2 cellular contexts compared by ENCODE assay signal in genomic region chr2:138277062-138277461, GRCh38.
A peak's percentile ranks its signal among the peaks of the same experiment; 100 is the strongest.
TF ChIP-seq lines count a peak whose summit lies in the region.

No MANE protein-coding gene starts in this region.

TF ChIP-seq in WTC11, 78 proteins besides CTCF, POLR2A, EP300 and RAD21 (continued from another document):
- TF ChIP-seq ZNF512 (CRISPR knock-in tag; IDR thresholded peaks at IDR 0.05; ENCODE audit: borderline replicate concordance) (no peak), MXD4 (CRISPR knock-in tag; IDR thresholded peaks at IDR 0.05; ENCODE audit: borderline replicate concordance) (no peak), NR3C1 (CRISPR knock-in tag; conservative IDR thresholded peaks at IDR 0.05; ENCODE audit: low read depth) (no peak), ZNF219 (CRISPR knock-in tag; IDR thresholded peaks at IDR 0.05; ENCODE audit: borderline replicate concordance) (no peak), AFF4 (CRISPR knock-in tag; IDR thresholded peaks at IDR 0.05; ENCODE audit: borderline replicate concordance) (no peak)

TF ChIP-seq in HepG2, 621 proteins besides CTCF, POLR2A, EP300 and RAD21 (continued from another document and continues in another):
- TF ChIP-seq GMEB1 (CRISPR knock-in tag; IDR thresholded peaks at IDR 0.05; ENCODE audit: borderline replicate concordance) (0 out of 2 replicates have a peak, but pooled peaks have one; percentile 24), ZBED4 (CRISPR knock-in tag; IDR thresholded peaks at IDR 0.05; ENCODE audit: borderline replicate concordance) (no peak), ZNF282 (IDR thresholded peaks at IDR 0.05; ENCODE audit: partially characterized antibody) (no peak), DDIT3 (CRISPR knock-in tag; IDR thresholded peaks at IDR 0.05) (no peak), RBM39 (IDR thresholded peaks at IDR 0.05; ENCODE audit: low read depth, low read length, poor library complexity, severe bottlenecking) (no peak), ZBTB38 (CRISPR knock-in tag; IDR thresholded peaks at IDR 0.05) (no peak), SOX13 (IDR thresholded peaks at IDR 0.05) (no peak), SOX13 (CRISPR knock-in tag; conservative IDR thresholded peaks at IDR 0.05 in 1 of 2, IDR thresholded peaks at IDR 0.05 in 1 of 2) (peak in 1 of 2 experiments; percentile 75; a peak in 2 of 4 replicates), NFIB (CRISPR knock-in tag; IDR thresholded peaks at IDR 0.05; ENCODE audit: borderline replicate concordance) (no peak), ELF3 (CRISPR knock-in tag; IDR thresholded peaks at IDR 0.05) (no peak), TERF1 (CRISPR knock-in tag; IDR thresholded peaks at IDR 0.05) (no peak), ZNF737 (CRISPR knock-in tag; IDR thresholded peaks at IDR 0.05; ENCODE audit: borderline replicate concordance) (no peak), SOX6 (IDR thresholded peaks at IDR 0.05) (no peak), SOX6 (CRISPR knock-in tag; IDR thresholded peaks at IDR 0.05) (peak; percentile 50; the same call in 1 of the 2 replicates), ZBTB49 (CRISPR knock-in tag; IDR thresholded peaks at IDR 0.05; ENCODE audit: borderline replicate concordance) (no peak), DRAP1 (CRISPR knock-in tag; IDR thresholded peaks at IDR 0.05) (0 out of 2 replicates have a peak, but pooled peaks have one; percentile 18), ZNF776 (CRISPR knock-in tag; IDR thresholded peaks at IDR 0.05) (no peak), ZMAT3 (CRISPR knock-in tag; conservative IDR thresholded peaks at IDR 0.05) (no peak), ZC3H4 (CRISPR knock-in tag; IDR thresholded peaks at IDR 0.05; ENCODE audit: borderline replicate concordance) (no peak), ZMYM3 (CRISPR knock-in tag; IDR thresholded peaks at IDR 0.05) (no peak), ZNF337 (CRISPR knock-in tag; IDR thresholded peaks at IDR 0.05; ENCODE audit: borderline replicate concordance, low read depth) (no peak), ZBTB4 (CRISPR knock-in tag; IDR thresholded peaks at IDR 0.05; ENCODE audit: borderline replicate concordance) (no peak), AGO1 (IDR thresholded peaks at IDR 0.05; ENCODE audit: low read depth, low read length, poor library complexity, severe bottlenecking) (no peak), IRF2 (CRISPR knock-in tag; IDR thresholded peaks at IDR 0.05) (no peak), HNRNPUL1 (IDR thresholded peaks at IDR 0.05; ENCODE audit: low read depth, low read length) (peak; percentile 23; the same call in 1 of the 2 replicates), ZNF713 (CRISPR knock-in tag; IDR thresholded peaks at IDR 0.05) (no peak), TMF1 (CRISPR knock-in tag; IDR thresholded peaks at IDR 0.05; ENCODE audit: low read depth) (no peak), ISL2 (CRISPR knock-in tag; IDR thresholded peaks at IDR 0.05) (peak; percentile 38; the same call in 1 of the 2 replicates), ZNF724P (CRISPR knock-in tag; IDR thresholded peaks at IDR 0.05; ENCODE audit: borderline replicate concordance) (no peak), ZNF446 (CRISPR knock-in tag; IDR thresholded peaks at IDR 0.05) (no peak), ZNF275 (CRISPR knock-in tag; IDR thresholded peaks at IDR 0.05; ENCODE audit: borderline replicate concordance) (no peak), JUNB (CRISPR knock-in tag; IDR thresholded peaks at IDR 0.05; ENCODE audit: borderline replicate concordance) (no peak), ZNF883 (CRISPR knock-in tag; IDR thresholded peaks at IDR 0.05; ENCODE audit: not compliant biosample characterization) (no peak), ZNF660 (CRISPR knock-in tag; IDR thresholded peaks at IDR 0.05; ENCODE audit: borderline replicate concordance, low read depth) (no peak), ZNF646 (CRISPR knock-in tag; IDR thresholded peaks at IDR 0.05) (no peak), SAP130 (CRISPR knock-in tag; IDR thresholded peaks at IDR 0.05; ENCODE audit: low read depth) (no peak), SIN3B (IDR thresholded peaks at IDR 0.05; ENCODE audit: low read length) (no peak)
